ENCODE assay signal across 11 cellular contexts in genomic region chr9:5586391-5586802, GRCh38. TPM values are rescaled to one million over a fixed set of nuclear protein-coding genes. Genes with fewer than 3 reads are reported as not detected.
DNase-seq lines count a peak whose midpoint lies in the region; ATAC-seq and TF ChIP-seq lines count a peak whose summit lies in the region.
"Had no signal": no experiment of that assay in that cellular context is flagged by ENCODE, and none has a peak within 500 bp of the region (broad histone marks: within the 10 kb centered on the region; RNA-seq: fewer than 3 reads in every experiment).

No MANE protein-coding gene starts in this region.

- no peaks in the 10 kb centered on the region for H3K9me3 Mint-ChIP-seq in endothelial cell (ENCODE audit: unreplicated experiment)
- H3K9me3 Mint-ChIP-seq: nephron had no signal

- peak overlapping the region; percentile 88 for H3K27ac Mint-ChIP-seq in endothelial cell (ENCODE audit: unreplicated experiment)
- H3K27ac Mint-ChIP-seq: nephron had no signal

- ATAC-seq in GM18909 (IDR thresholded peaks at IDR 0.05; ENCODE audit: poor library complexity, unreplicated experiment) (peak; percentile 32), HG03457 (IDR thresholded peaks at IDR 0.05; ENCODE audit: unreplicated experiment) (peak; percentile 33)

- no peak for TF ChIP-seq CTCF in AG09309 (IDR thresholded peaks at IDR 0.05; ENCODE audit: control insufficient read depth, insufficient read depth, low read depth, low read length, missing control alignments)
- TF ChIP-seq CTCF in endothelial cell (IDR thresholded peaks at IDR 0.05; ENCODE audit: unreplicated experiment) = no peak

- H3K4me1 Mint-ChIP-seq in endothelial cell (ENCODE audit: unreplicated experiment) = peaks cover 16% of the 10 kb centered on the region
- H3K4me1 Mint-ChIP-seq: nephron had no signal

- no peak overlapping the region for H3K4me3 Mint-ChIP-seq in endothelial cell (ENCODE audit: unreplicated experiment)
- H3K4me3 Mint-ChIP-seq: nephron had no signal

- peaks cover 3% of the 10 kb centered on the region for H3K36me3 Mint-ChIP-seq in endothelial cell (ENCODE audit: low read depth, unreplicated experiment)

- DNase-seq in AG09309 (ENCODE audit: low read depth) (peak; percentile 38), endothelial cell (ENCODE audit: low spot score) (no peak), cerebellar nuclear complex (lab: John Stamatoyannopoulos, UW) (no peak), cerebellum (ENCODE audit: low spot score) (no peak), NCI-H187 (lab: John Stamatoyannopoulos, UW) (no peak)
- DNase-seq in activated effector memory CD4-positive, alpha-beta T cell treated with anti-CD3 and anti-CD28 coated beads, Interleukin-2, amount 50 U/mL, for 16 hours = no peak
- DNase-seq: NCI-H2107, substantia nigra had no signal

- no peak overlapping the region for H3K4me3 ChIP-seq in AG09309 (ENCODE audit: control insufficient read depth, low read depth, low read length)

- no peaks in the 10 kb centered on the region for H3K27me3 Mint-ChIP-seq in endothelial cell (ENCODE audit: unreplicated experiment)

RNA-seq across cellular contexts. Expression of gene RIC1, which starts 42.5 kb away (rescaled TPM):
- 20.4 TPM for total RNA-seq in endothelial cell (ENCODE audit: unreplicated experiment)
- total RNA-seq in cerebellum = 33.8 TPM
